ENCODE assay signal across 20 cellular contexts in genomic region chr18:70991577-70991976, GRCh38.
"Had no signal": no experiment of that assay in that cellular context is flagged by ENCODE, and none has a peak within 500 bp of the region (broad histone marks: within the 10 kb centered on the region; RNA-seq: fewer than 3 reads in every experiment).

No MANE protein-coding gene starts in this region.

- H3K9me3 ChIP-seq: body of pancreas, tibial artery had no signal

- H3K27ac ChIP-seq: body of pancreas, cardiac muscle cell, foreskin keratinocyte, left ventricle myocardium inferior, tibial artery, VCaP had no signal

- H3K27me3 ChIP-seq: body of pancreas, cardiac muscle cell, foreskin keratinocyte, tibial artery had no signal

- ATAC-seq: activated CD4-positive, CD25-positive, alpha-beta regulatory T cell treated with anti-CD3 and anti-CD28 coated beads, Interleukin-2, amount 50 U/mL, for 24 hours; activated CD8-positive, alpha-beta memory T cell treated with anti-CD3 and anti-CD28 coated beads, Interleukin-2, amount 10 ng/mL, durations not matched to agents 7 days and 5 days; activated CD8-positive, alpha-beta T cell treated with anti-CD3 and anti-CD28 coated beads for 36 hours; body of pancreas; esophagus mucosa; foreskin keratinocyte; naive thymus-derived CD4-positive, alpha-beta T cell; stimulated activated naive CD8-positive, alpha-beta T cell treated with anti-CD3 and anti-CD28 coated beads, Interleukin-15, amount 100 ng/mL, for 72 hours had no signal

- H3K4me3 ChIP-seq: body of pancreas, cardiac muscle cell, left ventricle myocardium inferior, tibial artery had no signal

- DNase-seq: activated CD4-positive, alpha-beta T cell treated with anti-CD3 and anti-CD28 coated beads, Interleukin-2, amount 10 ng/mL, durations not matched to agents 24 days and 14 days; activated CD8-positive, alpha-beta memory T cell treated with anti-CD3 and anti-CD28 coated beads, Interleukin-2, amount 10 ng/mL, durations not matched to agents 7 days and 5 days; activated CD8-positive, alpha-beta T cell treated with anti-CD3 and anti-CD28 coated beads for 36 hours; activated effector memory CD4-positive, alpha-beta T cell treated with anti-CD3 and anti-CD28 coated beads, Interleukin-2, amount 50 U/mL, for 16 hours; activated naive CD4-positive, alpha-beta T cell treated with anti-CD3 and anti-CD28 coated beads, Interleukin-2, amount 10 ng/mL, durations not matched to agents 7 days and 5 days; activated T-cell treated with anti-CD3 and anti-CD28 coated beads for 4 hours; amygdala; body of pancreas; effector memory CD4-positive, alpha-beta T cell; left ventricle myocardium inferior; naive thymus-derived CD4-positive, alpha-beta T cell; retina; stimulated activated CD4-positive, alpha-beta T cell treated with anti-CD3 and anti-CD28 coated beads, Interleukin-4, amount 100 ng/mL, for 4 hours; stimulated activated naive CD8-positive, alpha-beta T cell treated with anti-CD3 and anti-CD28 coated beads, Interleukin-15, amount 100 ng/mL, for 72 hours; tibial artery had no signal

- H3K36me3 ChIP-seq: cardiac muscle cell, left ventricle myocardium inferior, tibial artery had no signal

- H3K4me1 ChIP-seq: body of pancreas, foreskin keratinocyte, left ventricle myocardium inferior, tibial artery had no signal
